Comparison of ENCODE assay signal across 9 cellular contexts in genomic region chr9:130845901-130846381, GRCh38. TPM values are rescaled to one million over a fixed set of nuclear protein-coding genes. Genes with fewer than 3 reads are reported as not detected.
DNase-seq lines count a peak whose midpoint lies in the region; ATAC-seq, FAIRE-seq and TF ChIP-seq lines count a peak whose summit lies in the region.
"Had no signal": no experiment of that assay in that cellular context is flagged by ENCODE, and none has a peak within 500 bp of the region (broad histone marks: within the 10 kb centered on the region; RNA-seq: fewer than 3 reads in every experiment).

No MANE protein-coding gene starts in this region.

- H3K36me3 ChIP-seq in HUES48 (ENCODE audit: control insufficient read depth, insufficient read depth, low read length): no peaks in the 10 kb centered on the region; the same call in 1 of the 2 replicates
- H3K36me3 ChIP-seq in bronchial epithelial cell (ENCODE audit: control insufficient read depth, insufficient read depth, low read length): no peaks in the 10 kb centered on the region
- no peaks in the 10 kb centered on the region for H3K36me3 ChIP-seq in stomach smooth muscle (ENCODE audit: control insufficient read depth in 2 of 2, insufficient read depth in 2 of 2, low read length in 2 of 2)

- ATAC-seq in activated CD4-positive, alpha-beta T cell treated with anti-CD3 and anti-CD28 coated beads for 36 hours: no peak
- no peak for ATAC-seq in GM19328 (IDR thresholded peaks at IDR 0.05; ENCODE audit: unreplicated experiment)

- H3K9me3 ChIP-seq in HUES48 (ENCODE audit: control insufficient read depth, insufficient read depth, low read length) (no peaks in the 10 kb centered on the region), stomach smooth muscle (ENCODE audit: control insufficient read depth in 2 of 2, low read length in 2 of 2) (no peaks in the 10 kb centered on the region)

- no peak for FAIRE-seq in bronchial epithelial cell (lab: Jason Lieb, UNC)

- H3K9ac ChIP-seq in HUES48 (ENCODE audit: low read depth, low read length) (no peak overlapping the region), stomach smooth muscle (ENCODE audit: low read length in 2 of 2) (peak overlapping the region; percentile 43 to 80)

- no peak overlapping the region for H3K27ac Mint-ChIP-seq in activated CD4-positive, alpha-beta T cell treated with anti-CD3 and anti-CD28 coated beads for 36 hours

- DNase-seq in bronchial epithelial cell (ENCODE audit: low read depth) (peak; percentile 27), iris pigment epithelial cell (ENCODE audit: low read depth) (peak; percentile 90), DMS153 (lab: John Stamatoyannopoulos, UW) (no peak)
- DNase-seq in activated CD4-positive, alpha-beta T cell treated with anti-CD3 and anti-CD28 coated beads for 36 hours: no peak
- DNase-seq in effector CD4-positive, alpha-beta T cell: no peak
- DNase-seq: activated naive CD4-positive, alpha-beta T cell had no signal

- no peak overlapping the region for H3K4me3 Mint-ChIP-seq in activated CD4-positive, alpha-beta T cell treated with anti-CD3 and anti-CD28 coated beads for 36 hours

- no peaks in the 10 kb centered on the region for H3K27me3 ChIP-seq in HUES48 (ENCODE audit: control insufficient read depth, insufficient read depth, low read length)
- H3K27me3 ChIP-seq in bronchial epithelial cell (ENCODE audit: control insufficient read depth, insufficient read depth, low read length): no peaks in the 10 kb centered on the region
- H3K27me3 ChIP-seq in stomach smooth muscle (ENCODE audit: control insufficient read depth in 1 of 2, insufficient read depth in 2 of 2, low read length in 2 of 2): no peaks in the 10 kb centered on the region

- intact Hi-C loops in activated CD4-positive, alpha-beta T cell treated with anti-CD3 and anti-CD28 coated beads for 36 hours (cut with DNase I, micrococcal nuclease): no loop called here

- no peaks in the 10 kb centered on the region for H3K27me3 Mint-ChIP-seq in activated CD4-positive, alpha-beta T cell treated with anti-CD3 and anti-CD28 coated beads for 36 hours

- H3K4me3 ChIP-seq in HUES48 (ENCODE audit: low read depth, low read length): no peak overlapping the region
- no peak overlapping the region for H3K4me3 ChIP-seq in bronchial epithelial cell (ENCODE audit: low read depth, low read length)
- H3K4me3 ChIP-seq in stomach smooth muscle (ENCODE audit: low read length in 2 of 2): peak overlapping the region; percentile 53 to 55

- H3K4me1 ChIP-seq in HUES48 (ENCODE audit: control insufficient read depth, insufficient read depth, low read length) (peaks cover 43% of the 10 kb centered on the region), stomach smooth muscle (ENCODE audit: control insufficient read depth, insufficient read depth, low read length) (peaks cover 76% of the 10 kb centered on the region)

- TF ChIP-seq CTCF in bronchial epithelial cell (IDR thresholded peaks at IDR 0.05; ENCODE audit: insufficient read depth, low read length, severe bottlenecking): no peak

- peaks cover 11% of the 10 kb centered on the region for H3K4me1 Mint-ChIP-seq in activated CD4-positive, alpha-beta T cell treated with anti-CD3 and anti-CD28 coated beads for 36 hours

- POLR2A ChIA-PET in activated CD4-positive, alpha-beta T cell treated with anti-CD3 and anti-CD28 coated beads for 36 hours (lab: Charles Lee): no interaction called here

- no peaks in the 10 kb centered on the region for H3K9me3 Mint-ChIP-seq in activated CD4-positive, alpha-beta T cell treated with anti-CD3 and anti-CD28 coated beads for 36 hours (ENCODE audit: low read depth)

- H3K36me3 Mint-ChIP-seq in activated CD4-positive, alpha-beta T cell treated with anti-CD3 and anti-CD28 coated beads for 36 hours (ENCODE audit: low read depth): no peaks in the 10 kb centered on the region

- H3K27ac ChIP-seq in HUES48 (ENCODE audit: low read depth, low read length): peak overlapping the region; percentile 93
- peak overlapping the region; percentile 96 for H3K27ac ChIP-seq in stomach smooth muscle (ENCODE audit: low read length)

- CTCF ChIA-PET in activated CD4-positive, alpha-beta T cell treated with anti-CD3 and anti-CD28 coated beads for 36 hours (lab: Charles Lee): interaction anchor here (0.6 to 2.7 kb wide), 4 partner anchors 18 to 200 kb away, joined by 3 to 10 read pairs (median 5); no protein-coding TSS in a partner anchor

RNA-seq across cellular contexts. Expression of gene ABL1, which starts 10.9 kb away (rescaled TPM):
- 17.6 and 20.1 TPM in 2 replicates for total RNA-seq in bronchial epithelial cell
- 10 to 100 TPM; 31.8 to 32.3 TPM for total RNA-seq in activated CD4-positive, alpha-beta T cell treated with anti-CD3 and anti-CD28 coated beads for 36 hours

RNA-seq across cellular contexts. Expression of gene QRFP, which starts 50.7 kb away (rescaled TPM):
- total RNA-seq in bronchial epithelial cell: not detected in 2 replicates
- total RNA-seq in activated CD4-positive, alpha-beta T cell treated with anti-CD3 and anti-CD28 coated beads for 36 hours: not detected

Comparison
In these comparisons a context has a peak if more than half of its experiments do, and no peak if none do; other contexts are left out.
1. H3K4me3 ChIP-seq: peak in stomach smooth muscle (2 of 2); none in HUES48 (single experiment) and bronchial epithelial cell (single experiment).
2. DNase-seq: peak in bronchial epithelial cell (single experiment) and iris pigment epithelial cell (single experiment); none in activated CD4-positive, alpha-beta T cell treated with anti-CD3 and anti-CD28 coated beads for 36 hours (single experiment), DMS153 (single experiment) and effector CD4-positive, alpha-beta T cell (single experiment).